ENCODE assay signal across 19 cellular contexts in genomic region chr10:25028711-25029110, GRCh38. TPM values are rescaled to one million over a fixed set of nuclear protein-coding genes. Genes with fewer than 3 reads are reported as not detected.
"Had no signal": no experiment of that assay in that cellular context is flagged by ENCODE, and none has a peak within 500 bp of the region (broad histone marks: within the 10 kb centered on the region; RNA-seq: fewer than 3 reads in every experiment).

No MANE protein-coding gene starts in this region.

- H3K27ac ChIP-seq: brain microvascular endothelial cell, esophagus muscularis mucosa, neutrophil, thoracic aorta, upper lobe of left lung had no signal

- ATAC-seq: activated CD8-positive, alpha-beta memory T cell treated with anti-CD3 and anti-CD28 coated beads, Interleukin-2, amount 10 ng/mL, durations not matched to agents 7 days and 5 days; natural killer cell treated with Interleukin-12 subunit alpha and Interleukin-12 subunit beta and Interleukin-15 and Interleukin-18, amount 100 ng/mL, for 72 hours; stimulated activated naive B cell treated with anti-CD40 and anti-IgM and Interleukin-4, amounts not matched to agents 10 μg/mL and 1 μg/mL and 100 μg/mL, for 72 hours; T-cell had no signal

- FAIRE-seq: islet of Langerhans had no signal

- H3K27ac Mint-ChIP-seq: activated B cell treated with CpG ODN at 0.5 μM for 24 hours; activated CD4-positive, alpha-beta memory T cell treated with anti-CD3 and anti-CD28 coated beads, Interleukin-2, amount 10 ng/mL, durations not matched to agents 7 days and 5 days; activated CD8-positive, alpha-beta memory T cell treated with anti-CD3 and anti-CD28 coated beads, Interleukin-2, amount 10 ng/mL, durations not matched to agents 7 days and 5 days; activated naive CD4-positive, alpha-beta T cell treated with anti-CD3 and anti-CD28 coated beads for 36 hours; mesothelial cell of epicardium; natural killer cell treated with Interleukin-12 subunit alpha and Interleukin-12 subunit beta and Interleukin-15 and Interleukin-18, amount 100 ng/mL, for 72 hours; stimulated activated naive B cell treated with anti-CD40 and anti-IgM and Interleukin-4, amounts not matched to agents 10 μg/mL and 1 μg/mL and 100 μg/mL, for 72 hours; T-cell had no signal

- H3K9me3 ChIP-seq: esophagus muscularis mucosa, neutrophil, thoracic aorta, upper lobe of left lung had no signal

- H3K4me1 Mint-ChIP-seq: activated B cell treated with CpG ODN at 0.5 μM for 24 hours; activated CD4-positive, alpha-beta memory T cell treated with anti-CD3 and anti-CD28 coated beads, Interleukin-2, amount 10 ng/mL, durations not matched to agents 7 days and 5 days; activated CD8-positive, alpha-beta memory T cell treated with anti-CD3 and anti-CD28 coated beads, Interleukin-2, amount 10 ng/mL, durations not matched to agents 7 days and 5 days; T-cell had no signal

- H3K4me3 ChIP-seq: esophagus muscularis mucosa, lung, thoracic aorta, upper lobe of left lung had no signal

- H3K9me3 Mint-ChIP-seq: activated CD4-positive, alpha-beta memory T cell treated with anti-CD3 and anti-CD28 coated beads, Interleukin-2, amount 10 ng/mL, durations not matched to agents 7 days and 5 days; natural killer cell treated with Interleukin-12 subunit alpha and Interleukin-12 subunit beta and Interleukin-15 and Interleukin-18, amount 100 ng/mL, for 72 hours had no signal

- H3K36me3 Mint-ChIP-seq: activated CD8-positive, alpha-beta memory T cell treated with anti-CD3 and anti-CD28 coated beads, Interleukin-2, amount 10 ng/mL, durations not matched to agents 7 days and 5 days; natural killer cell treated with Interleukin-12 subunit alpha and Interleukin-12 subunit beta and Interleukin-15 and Interleukin-18, amount 100 ng/mL, for 72 hours had no signal

- H3K27me3 ChIP-seq: brain microvascular endothelial cell, esophagus muscularis mucosa, neutrophil, upper lobe of left lung had no signal

- H3K36me3 ChIP-seq: brain microvascular endothelial cell, esophagus muscularis mucosa, neutrophil, thoracic aorta, upper lobe of left lung had no signal

- DNase-seq: activated B cell treated with CpG ODN at 0.5 μM for 24 hours; activated CD4-positive, alpha-beta memory T cell treated with anti-CD3 and anti-CD28 coated beads, Interleukin-2, amount 10 ng/mL, durations not matched to agents 7 days and 5 days; activated CD4-positive, alpha-beta T cell treated with anti-CD3 and anti-CD28 coated beads for 48 hours; activated CD8-positive, alpha-beta memory T cell treated with anti-CD3 and anti-CD28 coated beads, Interleukin-2, amount 10 ng/mL, durations not matched to agents 7 days and 5 days; activated naive CD4-positive, alpha-beta T cell treated with anti-CD3 and anti-CD28 coated beads for 36 hours; brain microvascular endothelial cell; effector CD4-positive, alpha-beta T cell; glutamatergic neuron; hippocampal formation; stimulated activated naive B cell treated with anti-CD40 and anti-IgM and Interleukin-4, amounts not matched to agents 10 μg/mL and 1 μg/mL and 100 μg/mL, for 72 hours; T-cell; upper lobe of left lung had no signal

- H3K27me3 Mint-ChIP-seq: activated B cell treated with CpG ODN at 0.5 μM for 24 hours; activated CD4-positive, alpha-beta memory T cell treated with anti-CD3 and anti-CD28 coated beads, Interleukin-2, amount 10 ng/mL, durations not matched to agents 7 days and 5 days; activated CD8-positive, alpha-beta memory T cell treated with anti-CD3 and anti-CD28 coated beads, Interleukin-2, amount 10 ng/mL, durations not matched to agents 7 days and 5 days; natural killer cell treated with Interleukin-12 subunit alpha and Interleukin-12 subunit beta and Interleukin-15 and Interleukin-18, amount 100 ng/mL, for 72 hours; stimulated activated naive B cell treated with anti-CD40 and anti-IgM and Interleukin-4, amounts not matched to agents 10 μg/mL and 1 μg/mL and 100 μg/mL, for 72 hours; T-cell had no signal

- H3K4me3 Mint-ChIP-seq: activated B cell treated with CpG ODN at 0.5 μM for 24 hours; activated CD4-positive, alpha-beta memory T cell treated with anti-CD3 and anti-CD28 coated beads, Interleukin-2, amount 10 ng/mL, durations not matched to agents 7 days and 5 days; activated CD8-positive, alpha-beta memory T cell treated with anti-CD3 and anti-CD28 coated beads, Interleukin-2, amount 10 ng/mL, durations not matched to agents 7 days and 5 days; activated naive CD4-positive, alpha-beta T cell treated with anti-CD3 and anti-CD28 coated beads for 36 hours; mesothelial cell of epicardium; natural killer cell treated with Interleukin-12 subunit alpha and Interleukin-12 subunit beta and Interleukin-15 and Interleukin-18, amount 100 ng/mL, for 72 hours; stimulated activated naive B cell treated with anti-CD40 and anti-IgM and Interleukin-4, amounts not matched to agents 10 μg/mL and 1 μg/mL and 100 μg/mL, for 72 hours; T-cell had no signal

- H3K4me1 ChIP-seq: esophagus muscularis mucosa had no signal

RNA-seq across cellular contexts. Expression of gene ENKUR, which starts 12.8 kb away (rescaled TPM):
- total RNA-seq: activated B cell treated with CpG ODN at 0.5 μM for 24 hours; activated CD4-positive, alpha-beta memory T cell treated with anti-CD3 and anti-CD28 coated beads, Interleukin-2, amount 10 ng/mL, durations not matched to agents 7 days and 5 days; activated CD8-positive, alpha-beta memory T cell treated with anti-CD3 and anti-CD28 coated beads, Interleukin-2, amount 10 ng/mL, durations not matched to agents 7 days and 5 days; activated naive CD4-positive, alpha-beta T cell treated with anti-CD3 and anti-CD28 coated beads for 36 hours; natural killer cell treated with Interleukin-12 subunit alpha and Interleukin-12 subunit beta and Interleukin-15 and Interleukin-18, amount 100 ng/mL, for 72 hours had no signal
